In the genomic region with DNA sequence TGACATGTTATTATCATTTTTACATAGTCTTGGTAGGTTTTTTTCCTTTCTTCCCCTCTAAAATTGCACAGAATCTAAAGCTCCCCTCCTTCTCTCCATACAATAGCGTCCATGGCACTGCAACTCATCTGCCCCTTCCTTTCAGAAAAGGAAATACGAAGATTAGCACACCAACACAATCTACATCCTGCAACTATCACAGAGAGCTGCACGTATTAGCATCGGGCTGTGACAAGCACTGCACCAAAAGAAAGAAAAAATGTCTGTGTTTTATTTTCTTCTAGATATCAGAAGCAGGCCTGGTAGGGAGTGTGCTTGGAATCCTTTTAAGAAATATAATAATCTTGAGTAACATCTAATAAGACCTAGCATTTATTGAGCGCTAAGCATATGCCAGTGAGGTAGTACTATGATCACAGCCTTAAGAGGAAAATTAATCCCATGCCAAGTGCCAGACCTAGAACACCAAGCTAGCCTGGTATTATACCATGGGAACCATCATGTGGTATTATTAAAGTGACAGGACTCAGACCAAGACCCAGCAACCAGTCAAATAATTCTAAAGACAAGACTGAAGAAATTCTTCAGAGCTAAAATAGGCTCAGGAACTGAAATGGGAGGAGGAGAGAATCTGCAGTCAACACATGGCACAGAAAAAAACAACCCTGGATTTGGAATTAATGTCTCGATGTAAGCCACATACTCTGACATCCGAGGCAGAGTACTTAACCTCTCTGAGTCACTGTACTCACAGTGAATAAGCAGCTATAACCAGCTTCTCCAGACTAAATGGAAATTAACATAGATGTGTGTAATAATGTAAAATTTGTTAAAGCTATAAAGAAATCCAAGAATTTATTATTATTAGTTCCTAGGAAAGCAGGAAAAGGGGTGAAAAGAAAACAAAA, we compare ENCODE assay signal across 10 cellular contexts.
DNase-seq lines count a peak whose midpoint lies in the region; ATAC-seq and TF ChIP-seq lines count a peak whose summit lies in the region.
"Had no signal": no experiment of that assay in that cellular context is flagged by ENCODE, and none has a peak within 500 bp of the region (broad histone marks: within the 10 kb centered on the region; RNA-seq: fewer than 3 reads in every experiment).

No MANE protein-coding gene starts in this region.

- ATAC-seq in T-cell (replicated peaks in 1 of 4): peak; percentile 69 to 83 (median 78)

- DNase-seq in activated CD4-positive, alpha-beta T cell treated with anti-CD3 and anti-CD28 coated beads, Interleukin-2, amount 10 ng/mL, durations not matched to agents 24 days and 14 days: no peak
- DNase-seq in activated CD4-positive, alpha-beta T cell treated with anti-CD3 and anti-CD28 coated beads, Interleukin-2, amount 50 U/mL, for 4 hours: no peak
- DNase-seq in T-cell (no peak), renal cortical epithelial cell (ENCODE audit: low read depth) (peak; percentile 83), iPS-NIHi7 (ENCODE audit: extremely low spot score) (no peak), mesothelial cell of epicardium (ENCODE audit: low spot score in 2 of 2, unreplicated experiment in 2 of 2) (no peak), globus pallidus (ENCODE audit: low spot score) (no peak)
- DNase-seq: NCI-H748 treated with DMSO at 0.1 percent for 48 hours, sigmoid colon had no signal

- peak overlapping the region; percentile 40 for H3K4me3 Mint-ChIP-seq in activated CD4-positive, alpha-beta T cell treated with anti-CD3 and anti-CD28 coated beads, Interleukin-2, amount 10 ng/mL, durations not matched to agents 24 days and 14 days
- H3K4me3 Mint-ChIP-seq in T-cell (peak overlapping the region; percentile 61 to 80 (median 62)), mesothelial cell of epicardium (no peak overlapping the region)
- no peak overlapping the region for H3K4me3 Mint-ChIP-seq in dendritic cell treated with granulocyte-macrophage colony-stimulating factor and Interleukin-4, amounts not matched to agents 40 ng/mL and 50 ng/mL, for 4 days

- peaks cover 4% of the 10 kb centered on the region for H3K36me3 Mint-ChIP-seq in activated CD4-positive, alpha-beta T cell treated with anti-CD3 and anti-CD28 coated beads, Interleukin-2, amount 10 ng/mL, durations not matched to agents 24 days and 14 days (ENCODE audit: low read depth)
- H3K36me3 Mint-ChIP-seq in T-cell (peaks cover 30% of the 10 kb centered on the region), mesothelial cell of epicardium (no peaks in the 10 kb centered on the region)
- H3K36me3 Mint-ChIP-seq in dendritic cell treated with granulocyte-macrophage colony-stimulating factor and Interleukin-4, amounts not matched to agents 40 ng/mL and 50 ng/mL, for 4 days (ENCODE audit: low read depth): peaks cover 88% of the 10 kb centered on the region

- CTCF ChIA-PET in T-cell (lab: Charles Lee): interaction anchor here (0.6 to 5.6 kb wide), 13 partner anchors 8 to 1075 kb away, joined by 3 to 38 read pairs (median 5); no protein-coding TSS in a partner anchor

- H3K27ac Mint-ChIP-seq in activated CD4-positive, alpha-beta T cell treated with anti-CD3 and anti-CD28 coated beads, Interleukin-2, amount 10 ng/mL, durations not matched to agents 24 days and 14 days: peak overlapping the region; percentile 31
- H3K27ac Mint-ChIP-seq in T-cell (peak overlapping the region; percentile 79 to 85), mesothelial cell of epicardium (no peak overlapping the region)
- H3K27ac Mint-ChIP-seq in dendritic cell treated with granulocyte-macrophage colony-stimulating factor and Interleukin-4, amounts not matched to agents 40 ng/mL and 50 ng/mL, for 4 days: peak overlapping the region; percentile 83

- POLR2A ChIA-PET in T-cell (lab: Charles Lee): interaction anchor here (0.5 to 1.8 kb wide), 9 partner anchors 9 to 341 kb away, joined by 3 to 5 read pairs (median 4); no protein-coding TSS in a partner anchor

- no peak for TF ChIP-seq CTCF in mesothelial cell of epicardium (IDR thresholded peaks at IDR 0.05; ENCODE audit: unreplicated experiment)

- H3K27me3 Mint-ChIP-seq in activated CD4-positive, alpha-beta T cell treated with anti-CD3 and anti-CD28 coated beads, Interleukin-2, amount 10 ng/mL, durations not matched to agents 24 days and 14 days: no peaks in the 10 kb centered on the region
- H3K27me3 Mint-ChIP-seq in T-cell (no peaks in the 10 kb centered on the region), mesothelial cell of epicardium (ENCODE audit: low read depth) (no peaks in the 10 kb centered on the region)
- no peaks in the 10 kb centered on the region for H3K27me3 Mint-ChIP-seq in dendritic cell treated with granulocyte-macrophage colony-stimulating factor and Interleukin-4, amounts not matched to agents 40 ng/mL and 50 ng/mL, for 4 days

- peaks cover 44% of the 10 kb centered on the region for H3K4me1 Mint-ChIP-seq in activated CD4-positive, alpha-beta T cell treated with anti-CD3 and anti-CD28 coated beads, Interleukin-2, amount 10 ng/mL, durations not matched to agents 24 days and 14 days
- H3K4me1 Mint-ChIP-seq in T-cell: peaks cover 84 to 89% (median 89%) of the 10 kb centered on the region in 3 donors
- H3K4me1 Mint-ChIP-seq in dendritic cell treated with granulocyte-macrophage colony-stimulating factor and Interleukin-4, amounts not matched to agents 40 ng/mL and 50 ng/mL, for 4 days (ENCODE audit: low read depth): peaks cover 79% of the 10 kb centered on the region
- no peaks in the 10 kb centered on the region for H3K4me1 Mint-ChIP-seq in mesothelial cell of epicardium

- intact Hi-C loops in activated CD4-positive, alpha-beta T cell treated with anti-CD3 and anti-CD28 coated beads, Interleukin-2, amount 10 ng/mL, durations not matched to agents 24 days and 14 days (cut with micrococcal nuclease): loop anchor here (1.0 to 5.0 kb wide), 2 partner anchors 8 to 85 kb away; no protein-coding TSS in a partner anchor
- intact Hi-C loops in dendritic cell treated with granulocyte-macrophage colony-stimulating factor and Interleukin-4, amounts not matched to agents 40 ng/mL and 50 ng/mL, for 4 days (cut with micrococcal nuclease): loop anchor here (5.0 to 10.0 kb wide), 3 partner anchors 35 to 123 kb away; a partner anchor contains a TSS

- H3K9me3 Mint-ChIP-seq in activated CD4-positive, alpha-beta T cell treated with anti-CD3 and anti-CD28 coated beads, Interleukin-2, amount 10 ng/mL, durations not matched to agents 24 days and 14 days: no peaks in the 10 kb centered on the region
- H3K9me3 Mint-ChIP-seq in T-cell (no peaks in the 10 kb centered on the region), mesothelial cell of epicardium (no peaks in the 10 kb centered on the region)
- H3K9me3 Mint-ChIP-seq in dendritic cell treated with granulocyte-macrophage colony-stimulating factor and Interleukin-4, amounts not matched to agents 40 ng/mL and 50 ng/mL, for 4 days: no peaks in the 10 kb centered on the region

Comparison
In these comparisons a context has a peak if more than half of its experiments do, and no peak if none do; other contexts are left out.
1. H3K4me3 Mint-ChIP-seq: peak in activated CD4-positive, alpha-beta T cell treated with anti-CD3 and anti-CD28 coated beads, Interleukin-2, amount 10 ng/mL, durations not matched to agents 24 days and 14 days (single experiment) and T-cell (3 of 3); none in dendritic cell treated with granulocyte-macrophage colony-stimulating factor and Interleukin-4, amounts not matched to agents 40 ng/mL and 50 ng/mL, for 4 days (single experiment) and mesothelial cell of epicardium (single experiment).